15 cellular contexts compared by ENCODE assay signal in the genomic region with DNA sequence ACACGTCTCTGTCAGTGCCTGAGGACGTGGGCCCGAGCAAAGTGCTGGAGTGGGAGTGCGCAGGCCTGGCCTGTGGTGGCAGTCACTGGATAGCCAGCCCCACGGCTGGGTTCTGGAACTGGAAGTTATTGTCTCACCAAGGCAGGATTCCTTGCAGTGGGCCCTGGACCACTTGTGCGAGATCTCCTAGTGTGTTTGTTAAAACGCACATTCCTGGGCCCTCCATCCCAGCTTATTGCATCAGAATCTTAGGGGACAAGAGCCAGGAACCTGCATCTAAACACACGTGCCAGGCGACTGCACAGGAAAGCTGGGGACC. TPM values are rescaled to one million over a fixed set of nuclear protein-coding genes. Genes with fewer than 3 reads are reported as not detected.
DNase-seq lines count a peak whose midpoint lies in the region; ATAC-seq and TF ChIP-seq lines count a peak whose summit lies in the region.
"Had no signal": no experiment of that assay in that cellular context is flagged by ENCODE, and none has a peak within 500 bp of the region (broad histone marks: within the 10 kb centered on the region; RNA-seq: fewer than 3 reads in every experiment).

No MANE protein-coding gene starts in this region.

- TF ChIP-seq POLR2A in prostate gland (IDR thresholded peaks at IDR 0.05): no peak

- WGBS in prostate gland: 78% methylated on average over 9 of the region's 9 CpGs
- 36 to 38% methylated on average over 9 of the region's 9 CpGs for WGBS in aorta, 2 donors

- no peak for TF ChIP-seq CTCF in cardiac muscle cell (IDR thresholded peaks at IDR 0.05; ENCODE audit: low read depth, low read length)
- no peak for TF ChIP-seq CTCF in fibroblast of the aortic adventitia (IDR thresholded peaks at IDR 0.05; ENCODE audit: insufficient read depth, low read length)
- no peak for TF ChIP-seq CTCF in prostate gland (IDR thresholded peaks at IDR 0.05)

- intact Hi-C loops in left cardiac atrium (cut with DNase I): loop anchor here in 1 of 2 donors (2.0 kb wide), 1 partner anchor 473 kb away; no protein-coding TSS in a partner anchor
- intact Hi-C loops in prostate gland (cut with DNase I): loop anchor here (1.0 kb wide), 1 partner anchor 472 kb away; no protein-coding TSS in a partner anchor
- intact Hi-C loops in aorta (cut with DNase I): loop anchor here (2.0 kb wide), 3 partner anchors 345 to 473 kb away; no protein-coding TSS in a partner anchor

- no peaks in the 10 kb centered on the region for H3K27me3 ChIP-seq in cardiac muscle cell
- no peaks in the 10 kb centered on the region for H3K27me3 ChIP-seq in prostate gland (replicated peaks; ENCODE audit: insufficient read depth)
- H3K27me3 ChIP-seq in aorta (ENCODE audit: control insufficient read depth in 1 of 2, insufficient read depth in 2 of 2, low read length in 1 of 2): no peaks in the 10 kb centered on the region

- H3K4me3 ChIP-seq in cardiac muscle cell (no peak overlapping the region), fibroblast of the aortic adventitia (ENCODE audit: low read depth, low read length) (no peak overlapping the region), prostate gland (no peak overlapping the region), aorta (ENCODE audit: low read length in 2 of 2) (no peak overlapping the region)

- ATAC-seq in left cardiac atrium (no peak), aorta (ENCODE audit: low FRiP score) (no peak)

- in situ Hi-C loops in G401 (cut with HindIII; ENCODE audit: low sequenced_read_pairs): loop anchor here (10.0 kb wide), 2 partner anchors 407 to 487 kb away; partner anchors contain the start of genes C9orf50 and NTMT1

- peak overlapping the region; percentile 99 for H3K27ac ChIP-seq in cardiac muscle cell
- H3K27ac ChIP-seq in prostate gland: peak overlapping the region; percentile 99
- H3K27ac ChIP-seq in aorta (ENCODE audit: low read depth in 1 of 2, low read length in 2 of 2): peak overlapping the region; percentile 79 to 84

- DNase-seq in cardiac muscle cell (ENCODE audit: low read depth in 1 of 2, low spot score in 1 of 2) (no peak), left cardiac atrium (no peak), fibroblast of the aortic adventitia (ENCODE audit: low read depth) (peak; percentile 59), prostate gland (ENCODE audit: low spot score) (no peak), aorta (no peak), G401 (ENCODE audit: low spot score) (no peak), NCI-H2107 treated with DMSO at 0.1 percent for 48 hours (lab: John Stamatoyannopoulos, UW; ENCODE audit: unreplicated experiment) (no peak)
- DNase-seq in activated T-cell treated with anti-CD3 and anti-CD28 coated beads, Interleukin-2, amount 50 U/mL, for 1 hour: no peak
- DNase-seq: activated CD8-positive, alpha-beta memory T cell treated with anti-CD3 and anti-CD28 coated beads, Interleukin-2, amount 50 U/mL, for 48 hours; erythroblast; GOT3; immature natural killer cell; KBM-7; NCI-H2029 treated with DMSO at 0.1 percent for 48 hours; T1000 had no signal

- H3K36me3 ChIP-seq in cardiac muscle cell: peaks cover 4% of the 10 kb centered on the region
- H3K36me3 ChIP-seq in prostate gland: peaks cover 0 to 4% of the 10 kb centered on the region in 2 donors
- peaks cover 0 to 2% of the 10 kb centered on the region in 2 donors for H3K36me3 ChIP-seq in aorta (ENCODE audit: control insufficient read depth in 1 of 2, insufficient read depth in 2 of 2, low read length in 1 of 2)

- H3K9me3 ChIP-seq in cardiac muscle cell (ENCODE audit: low read depth) (no peaks in the 10 kb centered on the region), prostate gland (no peaks in the 10 kb centered on the region), aorta (ENCODE audit: control insufficient read depth, low read length) (no peaks in the 10 kb centered on the region)

- H3K4me1 ChIP-seq in cardiac muscle cell (ENCODE audit: low read depth) (peaks cover 37% of the 10 kb centered on the region), prostate gland (replicated peaks) (peaks cover 26% of the 10 kb centered on the region), aorta (ENCODE audit: control insufficient read depth in 1 of 2, insufficient read depth in 2 of 2, low read length in 2 of 2) (peaks cover 0 to 4% of the 10 kb centered on the region in 2 donors)

RNA-seq across cellular contexts. Expression of gene PTPA, which starts 26.9 kb away (rescaled TPM):
- total RNA-seq in cardiac muscle cell: 197 and 257 TPM in 2 replicates
- 144 and 156 TPM in 2 replicates for polyA plus RNA-seq in cardiac muscle cell
- total RNA-seq in left cardiac atrium: 100 to 1,000 TPM; 113 to 131 TPM
- 48.2 and 91.5 TPM in 2 replicates for total RNA-seq in fibroblast of the aortic adventitia (ENCODE audit: low replicate concordance)
- total RNA-seq in prostate gland: 100 to 1,000 TPM; 165 to 173 TPM
- total RNA-seq in aorta: 100 to 1,000 TPM in 1 of 2 donors, 10 to 100 TPM in 1; 80.3 to 156 TPM
- 10 to 100 TPM; 60.6 to 73.2 TPM for polyA plus RNA-seq in aorta
- 215 and 261 TPM in 2 replicates for total RNA-seq in G401 (2014; rRNA removed; shearing (Covaris generic))

RNA-seq across cellular contexts. Expression of gene CRAT, which starts 27.5 kb away (rescaled TPM):
- 81.6 and 92.8 TPM in 2 replicates for total RNA-seq in cardiac muscle cell
- 80.6 and 85.2 TPM in 2 replicates for polyA plus RNA-seq in cardiac muscle cell
- 10 to 100 TPM; 58.4 to 61.1 TPM for total RNA-seq in left cardiac atrium
- 21.3 and 66.0 TPM in 2 replicates for total RNA-seq in fibroblast of the aortic adventitia (ENCODE audit: low replicate concordance)
- total RNA-seq in prostate gland: 10 to 100 TPM; 59.8 to 98.3 TPM
- 10 to 100 TPM; 42.0 to 48.4 TPM for total RNA-seq in aorta
- polyA plus RNA-seq in aorta: 10 to 100 TPM; 26.8 to 51.1 TPM
- 21.5 and 22.7 TPM in 2 replicates for total RNA-seq in G401 (2014; rRNA removed; shearing (Covaris generic))

RNA-seq across cellular contexts. Expression of gene IER5L, which starts 40.0 kb away (rescaled TPM):
- 51.7 and 77.4 TPM in 2 replicates for total RNA-seq in cardiac muscle cell
- polyA plus RNA-seq in cardiac muscle cell: 21.5 and 38.5 TPM in 2 replicates
- total RNA-seq in left cardiac atrium: 10 to 100 TPM in 1 of 2 donors, 1 to 10 TPM in 1; 5.4 to 13.1 TPM
- 28.0 and 42.0 TPM in 2 replicates for total RNA-seq in fibroblast of the aortic adventitia (ENCODE audit: low replicate concordance)
- 10 to 100 TPM in 1 of 2 donors, 1 to 10 TPM in 1; 7.2 to 30.7 TPM for total RNA-seq in prostate gland
- 10 to 100 TPM; 28.3 to 66.9 TPM for total RNA-seq in aorta
- polyA plus RNA-seq in aorta: 10 to 100 TPM in 1 of 2 donors, 1 to 10 TPM in 1; 8.8 to 37.2 TPM
- 92.7 and 121 TPM in 2 replicates for total RNA-seq in G401 (2014; rRNA removed; shearing (Covaris generic))

RNA-seq across cellular contexts. Expression of gene DOLPP1, which starts 57.2 kb away (rescaled TPM):
- 18.0 and 19.3 TPM in 2 replicates for total RNA-seq in cardiac muscle cell
- 9.5 and 19.0 TPM in 2 replicates for polyA plus RNA-seq in cardiac muscle cell
- total RNA-seq in left cardiac atrium: 1 to 10 TPM; 4.5 to 5.0 TPM
- 7.8 and 12.4 TPM in 2 replicates for total RNA-seq in fibroblast of the aortic adventitia (ENCODE audit: low replicate concordance)
- total RNA-seq in prostate gland: 10 to 100 TPM; 13.5 to 24.1 TPM
- 1 to 10 TPM; 4.0 to 5.1 TPM for total RNA-seq in aorta
- polyA plus RNA-seq in aorta: 1 to 10 TPM; 2.1 to 4.9 TPM
- total RNA-seq in G401 (2014; rRNA removed; shearing (Covaris generic)): 24.4 and 29.1 TPM in 2 replicates
